Comparison of ENCODE assay signal across 8 cellular contexts in genomic region chr15:43184407-43185160, GRCh38. TPM values are rescaled to one million over a fixed set of nuclear protein-coding genes. Genes with fewer than 3 reads are reported as not detected.
DNase-seq lines count a peak whose midpoint lies in the region; ATAC-seq, FAIRE-seq and TF ChIP-seq lines count a peak whose summit lies in the region.

No MANE protein-coding gene starts in this region.

- no peak overlapping the region for H3K27ac ChIP-seq in keratinocyte (ENCODE audit: control insufficient read depth, insufficient read depth, low read length)
- peak overlapping the region; percentile 89 for H3K27ac ChIP-seq in suprapubic skin

- H3K9me1 ChIP-seq in keratinocyte (ENCODE audit: control insufficient read depth, extremely low read depth, insufficient read depth, low read length) = no peaks in the 10 kb centered on the region

- TF ChIP-seq CTCF in keratinocyte (optimal IDR thresholded peaks at IDR 0.05 in 1 of 3, IDR thresholded peaks at IDR 0.05 in 1 of 3, conservative IDR thresholded peaks at IDR 0.05 in 1 of 3; ENCODE audit: extremely low read depth in 1 of 3, insufficient read depth in 2 of 3, low read length in 3 of 3) = no peak
- TF ChIP-seq CTCF in suprapubic skin (IDR thresholded peaks at IDR 0.05) = no peak

- H3K4me1 ChIP-seq in keratinocyte (ENCODE audit: control insufficient read depth, extremely low read depth, insufficient read depth, low read length) (peaks cover 9% of the 10 kb centered on the region), suprapubic skin (peaks cover 26% of the 10 kb centered on the region)

- no peak for TF ChIP-seq EP300 in suprapubic skin (IDR thresholded peaks at IDR 0.05)

- intact Hi-C loops in posterior vena cava (cut with DNase I) = no loop called here

- peaks cover 32% of the 10 kb centered on the region for H3K36me3 Mint-ChIP-seq in T-helper 1 cell treated with Interleukin-12 subunit alpha and Interleukin-12 subunit beta and Interleukin-4 antibody, amounts not matched to agents 30 μg/mL and 1 μg/mL, for 36 hours (ENCODE audit: low read depth)
- H3K36me3 Mint-ChIP-seq in activated naive CD8-positive, alpha-beta T cell treated with anti-CD3 and anti-CD28 coated beads, Interleukin-2, amount 50 U/mL, for 24 hours (ENCODE audit: low read depth) = peaks cover 10% of the 10 kb centered on the region

- dilution Hi-C loops in keratinocyte (cut with MboI; ENCODE audit: extremely low pct_ligation_motif_present, low sequenced_read_pairs) = no loop called here

- H3K9ac ChIP-seq in keratinocyte (ENCODE audit: control insufficient read depth, extremely low read depth, insufficient read depth, low read length) = no peak overlapping the region

- H3K4me3 Mint-ChIP-seq in T-helper 1 cell treated with Interleukin-12 subunit alpha and Interleukin-12 subunit beta and Interleukin-4 antibody, amounts not matched to agents 30 μg/mL and 1 μg/mL, for 36 hours = peak overlapping the region; percentile 95
- H3K4me3 Mint-ChIP-seq in activated naive CD8-positive, alpha-beta T cell treated with anti-CD3 and anti-CD28 coated beads, Interleukin-2, amount 50 U/mL, for 24 hours = peak overlapping the region; percentile 94

- H3K27me3 ChIP-seq in keratinocyte (ENCODE audit: control insufficient read depth, extremely low read depth, insufficient read depth, low read length) = no peaks in the 10 kb centered on the region
- H3K27me3 ChIP-seq in suprapubic skin = no peaks in the 10 kb centered on the region

- peaks cover 20% of the 10 kb centered on the region for H3K4me1 Mint-ChIP-seq in T-helper 1 cell treated with Interleukin-12 subunit alpha and Interleukin-12 subunit beta and Interleukin-4 antibody, amounts not matched to agents 30 μg/mL and 1 μg/mL, for 36 hours (ENCODE audit: low read depth)
- H3K4me1 Mint-ChIP-seq in activated naive CD8-positive, alpha-beta T cell treated with anti-CD3 and anti-CD28 coated beads, Interleukin-2, amount 50 U/mL, for 24 hours = peaks cover 19% of the 10 kb centered on the region

- 65% methylated on average over 9 of the region's 10 CpGs for WGBS in suprapubic skin

- no peak overlapping the region for H3K4me2 ChIP-seq in keratinocyte (ENCODE audit: control insufficient read depth, extremely low read depth, insufficient read depth, low read depth, low read length)

- no peak for FAIRE-seq in keratinocyte (lab: Jason Lieb, UNC)

- no peak for ATAC-seq in activated naive CD8-positive, alpha-beta T cell treated with anti-CD3 and anti-CD28 coated beads, Interleukin-2, amount 50 U/mL, for 24 hours
- no peak for ATAC-seq in HG03159 (IDR thresholded peaks at IDR 0.05; ENCODE audit: unreplicated experiment)
- ATAC-seq in GM18520 (IDR thresholded peaks at IDR 0.05; ENCODE audit: unreplicated experiment) = no peak

- no peak for TF ChIP-seq POLR2A in suprapubic skin (IDR thresholded peaks at IDR 0.05)

- H3K4me3 ChIP-seq in keratinocyte (ENCODE audit: control insufficient read depth in 2 of 3, extremely low read depth in 1 of 3, insufficient read depth in 2 of 3, low read depth in 1 of 3, low read length in 3 of 3) = peak overlapping the region in 2 of 3 experiments; percentile 54 to 82
- H3K4me3 ChIP-seq in suprapubic skin = peak overlapping the region; percentile 91

- peak overlapping the region; percentile 95 for H3K27ac Mint-ChIP-seq in T-helper 1 cell treated with Interleukin-12 subunit alpha and Interleukin-12 subunit beta and Interleukin-4 antibody, amounts not matched to agents 30 μg/mL and 1 μg/mL, for 36 hours
- peak overlapping the region; percentile 93 for H3K27ac Mint-ChIP-seq in activated naive CD8-positive, alpha-beta T cell treated with anti-CD3 and anti-CD28 coated beads, Interleukin-2, amount 50 U/mL, for 24 hours

- H3K9me3 ChIP-seq in keratinocyte (ENCODE audit: control insufficient read depth, low read depth, low read length) (no peaks in the 10 kb centered on the region), suprapubic skin (no peaks in the 10 kb centered on the region)

- peaks cover 0 to 4% of the 10 kb centered on the region in 2 experiments for H3K36me3 ChIP-seq in keratinocyte (ENCODE audit: control insufficient read depth in 2 of 2, extremely low read depth in 1 of 2, insufficient read depth in 2 of 2, low read length in 2 of 2)
- peaks cover 19% of the 10 kb centered on the region for H3K36me3 ChIP-seq in suprapubic skin

- peaks cover 2% of the 10 kb centered on the region for H3K79me2 ChIP-seq in keratinocyte (ENCODE audit: control insufficient read depth, insufficient read depth, low read length)

- no peaks in the 10 kb centered on the region for H3K9me3 Mint-ChIP-seq in T-helper 1 cell treated with Interleukin-12 subunit alpha and Interleukin-12 subunit beta and Interleukin-4 antibody, amounts not matched to agents 30 μg/mL and 1 μg/mL, for 36 hours
- H3K9me3 Mint-ChIP-seq in activated naive CD8-positive, alpha-beta T cell treated with anti-CD3 and anti-CD28 coated beads, Interleukin-2, amount 50 U/mL, for 24 hours = no peaks in the 10 kb centered on the region

- H3K27me3 Mint-ChIP-seq in T-helper 1 cell treated with Interleukin-12 subunit alpha and Interleukin-12 subunit beta and Interleukin-4 antibody, amounts not matched to agents 30 μg/mL and 1 μg/mL, for 36 hours (ENCODE audit: low read depth) = no peaks in the 10 kb centered on the region
- no peaks in the 10 kb centered on the region for H3K27me3 Mint-ChIP-seq in activated naive CD8-positive, alpha-beta T cell treated with anti-CD3 and anti-CD28 coated beads, Interleukin-2, amount 50 U/mL, for 24 hours

- H2AFZ ChIP-seq in keratinocyte (ENCODE audit: control insufficient read depth, low read length) = peak overlapping the region; percentile 88

- no peaks in the 10 kb centered on the region for H4K20me1 ChIP-seq in keratinocyte (ENCODE audit: control insufficient read depth, extremely low read depth, insufficient read depth, low read length)

- no peak for DNase-seq in T-helper 1 cell
- no peak for DNase-seq in activated naive CD8-positive, alpha-beta T cell treated with anti-CD3 and anti-CD28 coated beads, Interleukin-2, amount 50 U/mL, for 24 hours
- DNase-seq in keratinocyte (ENCODE audit: low read depth, low spot score) = no peak
- no peak for DNase-seq in suprapubic skin (ENCODE audit: low spot score in 2 of 2)
- no peak for DNase-seq in posterior vena cava (ENCODE audit: low spot score)

RNA-seq across cellular contexts. Expression of gene CCNDBP1, which starts 0.6 kb away (rescaled TPM):
- 42.8 to 53.5 TPM (median 46.1 TPM) in 3 replicates for polyA plus RNA-seq in keratinocyte
- 39.2 TPM for polyA plus RNA-seq in keratinocyte (2011; ENCODE audit: low read depth)
- 44.1 and 78.0 TPM in 2 replicates for polyA plus RNA-seq in keratinocyte (2011; cell fraction: cytosol; rRNA removed)
- 49.2 and 57.5 TPM in 2 replicates for polyA plus RNA-seq in keratinocyte (2011; cell fraction: nucleus; rRNA removed)
- polyA plus RNA-seq in keratinocyte (2012; ENCODE audit: low replicate concordance) = 31.1 and 47.2 TPM in 2 replicates
- 9.8 to 25.8 TPM (median 15.9 TPM) in 3 replicates for polyA minus RNA-seq in keratinocyte
- polyA minus RNA-seq in keratinocyte (2011; cell fraction: cytosol; rRNA and poly(A)+ RNA removed) = 18.0 TPM
- 9.8 and 19.2 TPM in 2 replicates for polyA minus RNA-seq in keratinocyte (2011; cell fraction: nucleus; rRNA and poly(A)+ RNA removed)
- total RNA-seq in suprapubic skin (10 to 100 TPM; 55.9 to 93.7 (median 81.2) TPM), posterior vena cava (10 to 100 TPM; 49.6 to 52.6 TPM)

RNA-seq across cellular contexts. Expression of gene EPB42, which starts 36.2 kb away (rescaled TPM):
- polyA plus RNA-seq in keratinocyte = not detected in 3 replicates
- polyA plus RNA-seq in keratinocyte (2011; ENCODE audit: low read depth) = not detected
- polyA plus RNA-seq in keratinocyte (2011; cell fraction: cytosol; rRNA removed) = not detected in 2 replicates
- polyA plus RNA-seq in keratinocyte (2011; cell fraction: nucleus; rRNA removed) = not detected in 2 replicates
- polyA plus RNA-seq in keratinocyte (2012; ENCODE audit: low replicate concordance) = not detected in 2 replicates
- polyA minus RNA-seq in keratinocyte = not detected in 3 replicates
- polyA minus RNA-seq in keratinocyte (2011; cell fraction: cytosol; rRNA and poly(A)+ RNA removed) = not detected
- polyA minus RNA-seq in keratinocyte (2011; cell fraction: nucleus; rRNA and poly(A)+ RNA removed) = not detected in 2 replicates
- total RNA-seq in suprapubic skin (not detected), posterior vena cava (under 1 TPM; 0.43 to 0.65 TPM)

RNA-seq across cellular contexts. Expression of gene TMEM62, which starts 51.2 kb away (rescaled TPM):
- polyA plus RNA-seq in keratinocyte = 4.5 to 5.5 TPM (median 4.6 TPM) in 3 replicates
- polyA plus RNA-seq in keratinocyte (2011; ENCODE audit: low read depth) = 6.7 TPM
- polyA plus RNA-seq in keratinocyte (2011; cell fraction: cytosol; rRNA removed) = 3.0 and 5.0 TPM in 2 replicates
- polyA plus RNA-seq in keratinocyte (2011; cell fraction: nucleus; rRNA removed) = 8.3 and 10.2 TPM in 2 replicates
- 3.7 and 8.4 TPM in 2 replicates for polyA plus RNA-seq in keratinocyte (2012; ENCODE audit: low replicate concordance)
- polyA minus RNA-seq in keratinocyte = 2.6 to 6.1 TPM (median 2.7 TPM) in 3 replicates
- polyA minus RNA-seq in keratinocyte (2011; cell fraction: cytosol; rRNA and poly(A)+ RNA removed) = 3.8 TPM
- polyA minus RNA-seq in keratinocyte (2011; cell fraction: nucleus; rRNA and poly(A)+ RNA removed) = 2.6 and 8.6 TPM in 2 replicates
- 10 to 100 TPM; 12.5 to 31.3 (median 20.3) TPM for total RNA-seq in suprapubic skin
- 10 to 100 TPM; 16.0 to 17.3 TPM for total RNA-seq in posterior vena cava
